In genomic region chr16:11405331-11406176, GRCh38 we compare ENCODE assay signal across 8 cellular contexts.
DNase-seq lines count a peak whose midpoint lies in the region; ATAC-seq, FAIRE-seq and TF ChIP-seq lines count a peak whose summit lies in the region.

No MANE protein-coding gene starts in this region.

- FAIRE-seq in D721Med (lab: Jason Lieb, UNC) = no peak

- CTCF ChIA-PET in WTC11 (lab: Charles Lee) = interaction anchor here (0.5 to 14.9 kb wide), 41 partner anchors 9 to 466 kb away, joined by 3 to 234 read pairs (median 4); partner anchors contain the start of genes LITAF, PRM3 and SOCS1

- DNase-seq in D721Med (ENCODE audit: insufficient read length, low spot score) (no peak), KG1 (lab: John Stamatoyannopoulos, UW) (peak; percentile 36), WTC11 (ENCODE audit: low spot score) (peak; percentile 86), dorsolateral prefrontal cortex (no peak), retinal pigment epithelial cell (ENCODE audit: low read depth) (no peak), anterior cingulate cortex (lab: John Stamatoyannopoulos, UW) (no peak), HPDE6-E6E7 (ENCODE audit: extremely low spot score) (no peak)

- H3K4me3 Mint-ChIP-seq in WTC11 = no peak overlapping the region

- H3K27ac ChIP-seq in dorsolateral prefrontal cortex = no peak overlapping the region

- H3K9me3 Mint-ChIP-seq in WTC11 = no peaks in the 10 kb centered on the region

- no peaks in the 10 kb centered on the region for H3K27me3 ChIP-seq in dorsolateral prefrontal cortex

- no peaks in the 10 kb centered on the region for H3K27me3 Mint-ChIP-seq in WTC11 (ENCODE audit: low read depth)

- H3K4me3 ChIP-seq in dorsolateral prefrontal cortex (no peak overlapping the region), retinal pigment epithelial cell (ENCODE audit: low read length) (no peak overlapping the region)

- no peaks in the 10 kb centered on the region; the same call in 1 of the 2 replicates for H3K4me1 Mint-ChIP-seq in WTC11

- ATAC-seq in WTC11 (peak; percentile 76), GM21360 (IDR thresholded peaks at IDR 0.05; ENCODE audit: unreplicated experiment) (no peak)

- intact Hi-C loops in dorsolateral prefrontal cortex (cut with DNase I) = loop anchor here (5.0 to 10.0 kb wide), 4 partner anchors 92 to 407 kb away; a partner anchor contains a TSS

- H3K27ac Mint-ChIP-seq in WTC11 = no peak overlapping the region

- H3K36me3 Mint-ChIP-seq in WTC11 = no peaks in the 10 kb centered on the region

- TF ChIP-seq CTCF in D721Med (IDR thresholded peaks at IDR 0.05; ENCODE audit: insufficient read depth, missing control alignments) (peak; percentile 36), WTC11 (IDR thresholded peaks at IDR 0.05) (peak; percentile 49; the same call in 1 of the 2 replicates), dorsolateral prefrontal cortex (IDR thresholded peaks at IDR 0.05 in 54 of 56, conservative IDR thresholded peaks at IDR 0.05 in 2 of 56; ENCODE audit: low read depth in 1 of 56, partially characterized antibody in 56 of 56) (peak in 47 of 56 donors; percentile 16 to 55 (median 36)), retinal pigment epithelial cell (conservative IDR thresholded peaks at IDR 0.05; ENCODE audit: low read depth, low read length) (peak; percentile 74)

- POLR2A ChIA-PET in WTC11 (lab: Charles Lee) = no interaction called here

TF ChIP-seq in WTC11, 78 proteins besides CTCF, POLR2A, EP300 and RAD21:
- TF ChIP-seq SOX15 (CRISPR knock-in tag; IDR thresholded peaks at IDR 0.05) = no peak
- no peak for TF ChIP-seq IRF2 (CRISPR knock-in tag; IDR thresholded peaks at IDR 0.05; ENCODE audit: borderline replicate concordance, low read depth)
- TF ChIP-seq E2F4 (CRISPR knock-in tag; IDR thresholded peaks at IDR 0.05; ENCODE audit: borderline replicate concordance, low read depth) = no peak
- no peak for TF ChIP-seq ZNF138 (CRISPR knock-in tag; conservative IDR thresholded peaks at IDR 0.05)
- TF ChIP-seq NR3C1 (CRISPR knock-in tag; conservative IDR thresholded peaks at IDR 0.05; ENCODE audit: low read depth) = no peak
- no peak for TF ChIP-seq TEAD4 (CRISPR knock-in tag; IDR thresholded peaks at IDR 0.05)
- TF ChIP-seq E2F5 (CRISPR knock-in tag; IDR thresholded peaks at IDR 0.05) = no peak
- no peak for TF ChIP-seq ZSCAN18 (CRISPR knock-in tag; IDR thresholded peaks at IDR 0.05)

Comparison
In these comparisons a context has a peak if more than half of its experiments do, and no peak if none do; other contexts are left out.
1. DNase-seq: peak in KG1 (single experiment) and WTC11 (single experiment); none in D721Med (single experiment), dorsolateral prefrontal cortex (0 of 10), retinal pigment epithelial cell (single experiment), anterior cingulate cortex (0 of 58) and HPDE6-E6E7 (single experiment).
2. Peak in every context shown above with its lines, with median percentiles within 50 percentile points of each other: CTCF ChIP-seq.